ENCODE assay signal across 26 cellular contexts in the genomic region with DNA sequence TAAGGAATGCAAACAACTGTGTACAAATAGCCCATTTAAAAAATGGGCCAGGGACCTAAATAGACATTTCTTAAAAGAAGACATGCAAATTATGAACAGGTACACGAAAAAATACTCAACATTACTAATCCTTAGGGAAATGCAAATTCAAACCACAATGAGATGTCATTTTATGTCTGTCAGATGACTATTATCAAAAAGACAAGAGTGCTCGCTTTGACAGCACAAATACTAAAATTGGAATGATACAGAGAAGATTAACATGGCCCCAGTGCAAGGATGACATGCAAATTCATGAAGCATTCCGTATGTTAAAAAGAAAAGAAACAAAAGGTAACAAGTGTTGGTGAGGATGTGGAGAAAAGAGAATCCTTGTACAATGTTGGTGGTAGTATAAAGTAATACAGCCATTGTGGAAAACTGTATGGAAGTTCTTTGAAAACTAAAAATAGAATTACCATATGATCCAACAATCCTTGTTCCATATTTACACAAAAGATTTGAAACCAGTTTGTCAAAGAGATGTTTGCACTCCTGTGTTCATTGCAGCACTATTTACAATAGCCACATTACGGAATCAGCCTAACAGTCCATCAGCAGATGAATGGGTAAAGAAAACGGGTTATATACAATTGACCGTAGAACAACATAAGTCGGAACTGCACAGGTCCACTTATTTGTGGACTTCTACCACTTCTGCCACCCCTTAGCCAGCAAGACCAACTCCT. TPM values are rescaled to one million over a fixed set of nuclear protein-coding genes. Genes with fewer than 3 reads are reported as not detected.
DNase-seq lines count a peak whose midpoint lies in the region; TF ChIP-seq lines count a peak whose summit lies in the region.
"Had no signal": no experiment of that assay in that cellular context is flagged by ENCODE, and none has a peak within 500 bp of the region (broad histone marks: within the 10 kb centered on the region; RNA-seq: fewer than 3 reads in every experiment).

No MANE protein-coding gene starts in this region.

- no peaks in the 10 kb centered on the region for H3K36me3 ChIP-seq in SJCRH30

- no peaks in the 10 kb centered on the region for H3K4me1 ChIP-seq in SJCRH30

- H3K9me3 ChIP-seq in SJCRH30 (replicated peaks), result no peaks in the 10 kb centered on the region
- H3K9me3 ChIP-seq: Caco-2 had no signal

- H3K27ac ChIP-seq in 22Rv1 (peak overlapping the region; percentile 66), VCaP (peak overlapping the region; percentile 57), SJCRH30 (no peak overlapping the region)
- H3K27ac ChIP-seq: C4-2B, GM23248, PC-9 had no signal

- no peaks in the 10 kb centered on the region; the same call in 1 of the 2 replicates for H3K27me3 ChIP-seq in SJCRH30

- H3K4me3 ChIP-seq in LNCaP clone FGC (ENCODE audit: low read depth, low read length), result no peak overlapping the region
- no peak overlapping the region for H3K4me3 ChIP-seq in SJCRH30
- H3K4me3 ChIP-seq: GM23248, PC-9 had no signal

- peak; percentile 62 for DNase-seq in DMS53 (lab: John Stamatoyannopoulos, UW)
- DNase-seq in LNCaP clone FGC (ENCODE audit: low read depth), result peak; percentile 49
- no peak for DNase-seq in NCI-H446 treated with DMSO at 0.1 percent for 48 hours (lab: John Stamatoyannopoulos, UW)
- DNase-seq in SJCRH30, result no peak
- no peak for DNase-seq in retina
- DNase-seq: CD8-positive, alpha-beta T cell; GM23248; H9; Kasumi-1; MV-4-11; NCI-H1105; NCI-H1436 treated with DMSO at 0.1 percent for 48 hours; NCI-H187 treated with DMSO at 0.1 percent for 48 hours; NCI-H2107; NCI-H82; NK-92 treated with Interleukin-12 subunit alpha and Interleukin-12 subunit beta, amount 100 ng/mL, for 24 hours; PC-9; T-helper 1 cell had no signal

- no peak for TF ChIP-seq CTCF in 22Rv1 (IDR thresholded peaks at IDR 0.05)
- TF ChIP-seq CTCF in LNCaP clone FGC (IDR thresholded peaks at IDR 0.05; ENCODE audit: control insufficient read depth, extremely low read depth, insufficient read depth), result no peak
- no peak for TF ChIP-seq CTCF in VCaP (conservative IDR thresholded peaks at IDR 0.05)

RNA-seq across cellular contexts. Expression of a gene that starts 47.2 kb away (rescaled TPM):
- total RNA-seq in SJCRH30 (2014; rRNA removed; shearing (Covaris generic)), result not detected in 2 replicates
- total RNA-seq: B cell; CD8-positive, alpha-beta T cell; Daoy; GM23248; MCF 10A; Right ventricle myocardium inferior had no signal

Comparison
In these comparisons a context has a peak if more than half of its experiments do, and no peak if none do; other contexts are left out.
1. DNase-seq: peak in DMS53 (single experiment) and LNCaP clone FGC (single experiment); none in NCI-H446 treated with DMSO at 0.1 percent for 48 hours (single experiment), SJCRH30 (0 of 2) and retina (single experiment).